Comparison of ENCODE assay signal across 21 cellular contexts in genomic region chr10:93926613-93927012, GRCh38. TPM values are rescaled to one million over a fixed set of nuclear protein-coding genes. Genes with fewer than 3 reads are reported as not detected.
DNase-seq lines count a peak whose midpoint lies in the region; ATAC-seq, FAIRE-seq and TF ChIP-seq lines count a peak whose summit lies in the region.
"Had no signal": no experiment of that assay in that cellular context is flagged by ENCODE, and none has a peak within 500 bp of the region (broad histone marks: within the 10 kb centered on the region; RNA-seq: fewer than 3 reads in every experiment).

No MANE protein-coding gene starts in this region.

- peak; percentile 11 for DNase-seq in AG10803 (ENCODE audit: low read depth)
- DNase-seq in M059J (ENCODE audit: low read depth), result peak; percentile 40
- peak; percentile 20 for DNase-seq in astrocyte (ENCODE audit: low read depth)
- peak in 1 of 2 donors; percentile 54 for DNase-seq in foreskin keratinocyte
- DNase-seq in NCI-H345 (lab: John Stamatoyannopoulos, UW), result no peak
- DNase-seq in activated CD8-positive, alpha-beta memory T cell treated with anti-CD3 and anti-CD28 coated beads, Interleukin-2, amount 50 U/mL, for 4 hours, result no peak
- DNase-seq: DMS53, GDM1, Karpas-422, NCI-H1092 treated with DMSO at 0.1 percent for 48 hours, NCI-H2029 treated with DMSO at 0.1 percent for 48 hours, NCI-H2171, NCI-H446, NCI-H526, Peyer's patch had no signal

- no peak overlapping the region for H3K9ac ChIP-seq in astrocyte (ENCODE audit: low read length)

- H3K9me3 Mint-ChIP-seq in astrocyte (ENCODE audit: unreplicated experiment), result peaks cover 11% of the 10 kb centered on the region

- no peaks in the 10 kb centered on the region for H3K36me3 Mint-ChIP-seq in astrocyte (ENCODE audit: low read depth, unreplicated experiment)

- peaks cover 2% of the 10 kb centered on the region for H3K27me3 Mint-ChIP-seq in astrocyte (ENCODE audit: low read depth, unreplicated experiment)

- no peaks in the 10 kb centered on the region for H3K4me1 Mint-ChIP-seq in astrocyte (ENCODE audit: low read depth, unreplicated experiment)

- H4K20me1 ChIP-seq in astrocyte (ENCODE audit: insufficient read depth, low read length), result no peaks in the 10 kb centered on the region

- no peak overlapping the region for H3K4me2 ChIP-seq in astrocyte (ENCODE audit: low read length)

- H3K9me3 ChIP-seq in astrocyte (ENCODE audit: insufficient read depth, low read depth, low read length), result no peaks in the 10 kb centered on the region
- H3K9me3 ChIP-seq: Peyer's patch, SJSA1 had no signal

- H3K4me3 ChIP-seq in AG10803 (ENCODE audit: low read length), result no peak overlapping the region
- no peak overlapping the region for H3K4me3 ChIP-seq in astrocyte (ENCODE audit: insufficient read depth, low read depth, low read length)
- H3K4me3 ChIP-seq: Peyer's patch, SJSA1 had no signal

- H3K36me3 ChIP-seq in astrocyte (ENCODE audit: insufficient read depth, low read length), result no peaks in the 10 kb centered on the region
- H3K36me3 ChIP-seq: Peyer's patch had no signal

- ATAC-seq in foreskin keratinocyte, result peak; percentile 31
- ATAC-seq in HG02884 (IDR thresholded peaks at IDR 0.05; ENCODE audit: unreplicated experiment), result no peak
- ATAC-seq: Right ventricle myocardium inferior had no signal

- H3K27ac Mint-ChIP-seq in astrocyte (ENCODE audit: unreplicated experiment), result no peak overlapping the region

- H2AFZ ChIP-seq in astrocyte (ENCODE audit: low read depth, low read length), result no peak overlapping the region

- H3K4me1 ChIP-seq in astrocyte (ENCODE audit: insufficient read depth, low read length), result no peaks in the 10 kb centered on the region
- H3K4me1 ChIP-seq in foreskin keratinocyte, result peaks cover 6% of the 10 kb centered on the region
- H3K4me1 ChIP-seq: Peyer's patch, SJSA1 had no signal

- H3K4me3 Mint-ChIP-seq in astrocyte (ENCODE audit: unreplicated experiment), result no peak overlapping the region

- no peak overlapping the region for H3K27ac ChIP-seq in astrocyte (ENCODE audit: low read depth, low read length)
- H3K27ac ChIP-seq in foreskin keratinocyte, result no peak overlapping the region
- H3K27ac ChIP-seq: C4-2B, Peyer's patch, SJSA1 had no signal

- TF ChIP-seq CTCF in AG10803 (conservative IDR thresholded peaks at IDR 0.05; ENCODE audit: low read length) (no peak), astrocyte (IDR thresholded peaks at IDR 0.05; ENCODE audit: insufficient read depth, low read depth, low read length) (no peak), foreskin keratinocyte (conservative IDR thresholded peaks at IDR 0.05) (no peak)

- no peaks in the 10 kb centered on the region for H3K27me3 ChIP-seq in astrocyte (ENCODE audit: insufficient read depth, low read length)
- H3K27me3 ChIP-seq in foreskin keratinocyte, result no peaks in the 10 kb centered on the region
- H3K27me3 ChIP-seq: Peyer's patch, SJSA1 had no signal

- no peaks in the 10 kb centered on the region for H3K79me2 ChIP-seq in astrocyte (ENCODE audit: insufficient read depth, low read length)

- no peak for FAIRE-seq in astrocyte (lab: Jason Lieb, UNC)
- FAIRE-seq: D721Med, H54 had no signal

RNA-seq across cellular contexts. Expression of gene SLC35G1, which starts 32.8 kb away (rescaled TPM):
- total RNA-seq in M059J (2014; rRNA removed; shearing (Covaris generic)), result 5.1 and 9.1 TPM in 2 replicates
- total RNA-seq in astrocyte (3.2 and 3.5 TPM in 2 replicates), foreskin keratinocyte (5.2 and 6.4 TPM in 2 replicates)
- 2.8 and 3.5 TPM in 2 replicates for polyA plus RNA-seq in foreskin keratinocyte

Comparison
In these comparisons a context has a peak if more than half of its experiments do, and no peak if none do; other contexts are left out.
1. DNase-seq: peak in AG10803 (single experiment), M059J (single experiment) and astrocyte (single experiment); none in NCI-H345 (single experiment) and activated CD8-positive, alpha-beta memory T cell treated with anti-CD3 and anti-CD28 coated beads, Interleukin-2, amount 50 U/mL, for 4 hours (single experiment).